In genomic region chr3:111859061-111859973, GRCh38 we compare ENCODE assay signal across 8 cellular contexts.
A peak's percentile ranks its signal among the peaks of the same experiment; 100 is the strongest.
DNase-seq lines count a peak whose midpoint lies in the region; ATAC-seq lines count a peak whose summit lies in the region.

Gene PHLDB2, plus strand, starts transcription at chr3:111859265. Its CDS starts 24,813 bp downstream, at chr3:111884078.

- H3K4me1 Mint-ChIP-seq in central memory CD8-positive, alpha-beta T cell, result peaks cover 25% of the 10 kb centered on the region

- H3K27me3 Mint-ChIP-seq in central memory CD8-positive, alpha-beta T cell, result no peaks in the 10 kb centered on the region

- H3K4me3 Mint-ChIP-seq in central memory CD8-positive, alpha-beta T cell, result peak within 1 kb of the TSS; percentile 97

- peak within 1 kb of the TSS; percentile 78 for H3K27ac Mint-ChIP-seq in central memory CD8-positive, alpha-beta T cell (ENCODE audit: low read depth)

- peaks cover 17% of the 10 kb centered on the region for H3K36me3 Mint-ChIP-seq in central memory CD8-positive, alpha-beta T cell (ENCODE audit: insufficient read depth)

- DNase-seq in AG08395 (ENCODE audit: low spot score) (peak; percentile 59), NCI-H1417 (lab: John Stamatoyannopoulos, UW) (peak in 2 of 3 experiments; percentile 82), cerebellar cortex (ENCODE audit: low spot score) (no peak)
- DNase-seq in activated CD4-positive, alpha-beta T cell treated with anti-CD3 and anti-CD28 coated beads for 1 hour, result peak; percentile 22
- DNase-seq in central memory CD8-positive, alpha-beta T cell (ENCODE audit: low spot score in 2 of 2), result peak; percentile 46 to 52
- DNase-seq in stimulated activated CD4-positive, alpha-beta T cell treated with anti-CD3 and anti-CD28 coated beads, Interleukin-2, amount 100 ng/mL, for 48 hours, result peak; percentile 29 to 34

- H3K9me3 Mint-ChIP-seq in central memory CD8-positive, alpha-beta T cell, result no peaks in the 10 kb centered on the region

- peak; percentile 7 for ATAC-seq in GM19438 (IDR thresholded peaks at IDR 0.05; ENCODE audit: low read depth, unreplicated experiment)
- ATAC-seq in central memory CD8-positive, alpha-beta T cell (replicated peaks; ENCODE audit: extremely low read depth, poor library complexity, severe bottlenecking), result peak; percentile 74

- H3K27ac ChIP-seq in layer of hippocampus (ENCODE audit: low read depth, low read length), result peak within 1 kb of the TSS; percentile 46

- H3K27me3 ChIP-seq in layer of hippocampus (ENCODE audit: control insufficient read depth, insufficient read depth, low read length), result peaks cover 3% of the 10 kb centered on the region
